1 cellular context compared by ENCODE assay signal in the genomic region with DNA sequence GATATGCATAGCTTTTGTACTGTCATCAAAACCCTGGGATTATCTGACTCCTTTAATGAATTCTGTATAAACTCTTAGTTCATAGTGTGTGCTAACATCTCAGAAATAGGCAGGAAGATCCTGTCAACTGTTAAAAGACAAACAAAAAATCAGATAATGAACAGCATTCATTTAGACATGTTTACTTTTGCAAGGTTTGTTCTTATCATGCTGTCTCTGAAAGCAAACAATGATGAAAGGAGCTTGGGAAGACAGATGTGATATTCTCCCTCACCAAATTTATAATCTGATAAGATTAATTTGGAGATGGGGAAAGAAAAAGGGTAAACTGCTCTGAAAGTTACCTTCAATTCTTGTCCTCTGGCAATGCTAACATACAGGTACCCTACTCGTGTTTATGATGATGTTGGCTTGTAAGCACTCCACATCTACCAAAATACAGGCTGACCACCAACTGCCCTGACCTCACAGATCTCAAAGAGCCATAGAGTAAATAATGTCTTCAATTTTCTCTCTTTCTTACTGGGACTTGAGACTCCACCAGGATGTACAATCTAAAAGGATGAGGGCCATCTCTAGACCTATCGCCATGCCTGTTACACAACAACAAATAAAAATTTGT.
TF ChIP-seq lines count a peak whose summit lies in the region.

No MANE protein-coding gene starts in this region.

TF ChIP-seq in HepG2, 621 proteins besides CTCF, POLR2A, EP300 and RAD21 (continued from another document and continues in another):
- TF ChIP-seq, protein P1, sequence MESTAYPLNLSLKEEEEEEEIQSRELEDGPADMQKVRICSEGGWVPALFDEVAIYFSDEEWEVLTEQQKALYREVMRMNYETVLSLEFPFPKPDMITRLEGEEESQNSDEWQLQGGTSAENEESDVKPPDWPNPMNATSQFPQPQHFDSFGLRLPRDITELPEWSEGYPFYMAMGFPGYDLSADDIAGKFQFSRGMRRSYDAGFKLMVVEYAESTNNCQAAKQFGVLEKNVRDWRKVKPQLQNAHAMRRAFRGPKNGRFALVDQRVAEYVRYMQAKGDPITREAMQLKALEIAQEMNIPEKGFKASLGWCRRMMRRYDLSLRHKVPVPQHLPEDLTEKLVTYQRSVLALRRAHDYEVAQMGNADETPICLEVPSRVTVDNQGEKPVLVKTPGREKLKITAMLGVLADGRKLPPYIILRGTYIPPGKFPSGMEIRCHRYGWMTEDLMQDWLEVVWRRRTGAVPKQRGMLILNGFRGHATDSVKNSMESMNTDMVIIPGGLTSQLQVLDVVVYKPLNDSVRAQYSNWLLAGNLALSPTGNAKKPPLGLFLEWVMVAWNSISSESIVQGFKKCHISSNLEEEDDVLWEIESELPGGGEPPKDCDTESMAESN (CRISPR knock-in tag; conservative IDR thresholded peaks at IDR 0.05): no peak
- TF ChIP-seq PRPF4 (IDR thresholded peaks at IDR 0.05; ENCODE audit: low read depth, low read length, poor library complexity, severe bottlenecking) (no peak), ZNF672 (CRISPR knock-in tag; IDR thresholded peaks at IDR 0.05) (no peak), ZSCAN29 (CRISPR knock-in tag; conservative IDR thresholded peaks at IDR 0.05) (no peak), NFIB (CRISPR knock-in tag; IDR thresholded peaks at IDR 0.05; ENCODE audit: borderline replicate concordance) (no peak), JUN (CRISPR knock-in tag; IDR thresholded peaks at IDR 0.05) (no peak), ZNF652 (CRISPR knock-in tag; IDR thresholded peaks at IDR 0.05; ENCODE audit: borderline replicate concordance, low read depth) (no peak), ZZZ3 (CRISPR knock-in tag; IDR thresholded peaks at IDR 0.05; ENCODE audit: borderline replicate concordance) (no peak), MLLT10 (CRISPR knock-in tag; IDR thresholded peaks at IDR 0.05) (no peak), ZNF570 (CRISPR knock-in tag; IDR thresholded peaks at IDR 0.05; ENCODE audit: borderline replicate concordance) (no peak), GATAD2A (CRISPR knock-in tag; IDR thresholded peaks at IDR 0.05) (peak; percentile 91), TCF12 (IDR thresholded peaks at IDR 0.05) (no peak), TCF12 (CRISPR knock-in tag; IDR thresholded peaks at IDR 0.05) (no peak), CREM (IDR thresholded peaks at IDR 0.05) (peak; percentile 58; the same call in 1 of the 2 replicates), CREM (CRISPR knock-in tag; IDR thresholded peaks at IDR 0.05) (no peak), SYNCRIP (IDR thresholded peaks at IDR 0.05; ENCODE audit: insufficient read depth, low read depth, low read length) (no peak), SIN3A (IDR thresholded peaks at IDR 0.05; ENCODE audit: borderline replicate concordance, low read depth, low read length) (no peak), BCL6 (CRISPR knock-in tag; IDR thresholded peaks at IDR 0.05) (peak; percentile 69), ZNF343 (CRISPR knock-in tag; IDR thresholded peaks at IDR 0.05) (no peak), RBM22 (optimal IDR thresholded peaks at IDR 0.05; ENCODE audit: low read length) (no peak), ZNF773 (CRISPR knock-in tag; IDR thresholded peaks at IDR 0.05; ENCODE audit: borderline replicate concordance) (no peak), TMF1 (CRISPR knock-in tag; IDR thresholded peaks at IDR 0.05; ENCODE audit: low read depth) (no peak), HNF4A (CRISPR knock-in tag; IDR thresholded peaks at IDR 0.05) (peak; percentile 24; the same call in 1 of the 2 replicates), GLI4 (CRISPR knock-in tag; IDR thresholded peaks at IDR 0.05; ENCODE audit: borderline replicate concordance) (no peak), MTA1 (CRISPR knock-in tag; IDR thresholded peaks at IDR 0.05; ENCODE audit: borderline replicate concordance) (no peak), PITX1 (CRISPR knock-in tag; IDR thresholded peaks at IDR 0.05) (no peak), DNMT3B (CRISPR knock-in tag; conservative IDR thresholded peaks at IDR 0.05) (no peak), ZNF136 (CRISPR knock-in tag; IDR thresholded peaks at IDR 0.05; ENCODE audit: low read depth) (no peak), ZNF143 (CRISPR knock-in tag; IDR thresholded peaks at IDR 0.05) (no peak), SMAD9 (CRISPR knock-in tag; IDR thresholded peaks at IDR 0.05) (no peak), TCF7 (IDR thresholded peaks at IDR 0.05; ENCODE audit: low read depth) (peak; percentile 88), GATA4 (IDR thresholded peaks at IDR 0.05; ENCODE audit: borderline replicate concordance, low read depth) (peak; percentile 95), ZNF207 (IDR thresholded peaks at IDR 0.05; ENCODE audit: borderline replicate concordance) (no peak), ZNF446 (CRISPR knock-in tag; IDR thresholded peaks at IDR 0.05) (no peak), KDM5A (IDR thresholded peaks at IDR 0.05; ENCODE audit: borderline replicate concordance, low read length) (no peak), ZNF543 (CRISPR knock-in tag; IDR thresholded peaks at IDR 0.05) (no peak), KLF11 (CRISPR knock-in tag; IDR thresholded peaks at IDR 0.05) (no peak), ZNF605 (CRISPR knock-in tag; IDR thresholded peaks at IDR 0.05) (no peak), HES4 (CRISPR knock-in tag; IDR thresholded peaks at IDR 0.05; ENCODE audit: borderline replicate concordance) (no peak), IKZF4 (CRISPR knock-in tag; IDR thresholded peaks at IDR 0.05; ENCODE audit: borderline replicate concordance, low read depth, not compliant biosample characterization) (no peak)
- TF ChIP-seq, protein P2, sequence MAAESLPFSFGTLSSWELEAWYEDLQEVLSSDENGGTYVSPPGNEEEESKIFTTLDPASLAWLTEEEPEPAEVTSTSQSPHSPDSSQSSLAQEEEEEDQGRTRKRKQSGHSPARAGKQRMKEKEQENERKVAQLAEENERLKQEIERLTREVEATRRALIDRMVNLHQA (CRISPR knock-in tag; IDR thresholded peaks at IDR 0.05): no peak
- TF ChIP-seq, protein P3, sequence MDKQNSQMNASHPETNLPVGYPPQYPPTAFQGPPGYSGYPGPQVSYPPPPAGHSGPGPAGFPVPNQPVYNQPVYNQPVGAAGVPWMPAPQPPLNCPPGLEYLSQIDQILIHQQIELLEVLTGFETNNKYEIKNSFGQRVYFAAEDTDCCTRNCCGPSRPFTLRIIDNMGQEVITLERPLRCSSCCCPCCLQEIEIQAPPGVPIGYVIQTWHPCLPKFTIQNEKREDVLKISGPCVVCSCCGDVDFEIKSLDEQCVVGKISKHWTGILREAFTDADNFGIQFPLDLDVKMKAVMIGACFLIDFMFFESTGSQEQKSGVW (CRISPR knock-in tag; IDR thresholded peaks at IDR 0.05; ENCODE audit: borderline replicate concordance): no peak
- TF ChIP-seq, protein P4, sequence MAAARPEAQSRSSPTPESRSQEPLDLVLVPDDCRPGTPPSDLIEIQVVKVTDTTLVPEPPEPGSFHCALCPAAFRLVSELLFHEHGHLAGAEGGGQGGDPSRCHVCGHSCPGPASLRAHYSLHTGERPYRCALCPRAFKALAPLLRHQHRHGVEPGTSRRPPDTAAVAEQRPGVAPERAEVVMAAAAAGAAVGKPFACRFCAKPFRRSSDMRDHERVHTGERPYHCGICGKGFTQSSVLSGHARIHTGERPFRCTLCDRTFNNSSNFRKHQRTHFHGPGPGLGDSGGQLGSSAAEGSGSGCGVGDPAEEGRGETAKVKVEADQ (CRISPR knock-in tag; IDR thresholded peaks at IDR 0.05; ENCODE audit: borderline replicate concordance): no peak
- TF ChIP-seq, protein P5, sequence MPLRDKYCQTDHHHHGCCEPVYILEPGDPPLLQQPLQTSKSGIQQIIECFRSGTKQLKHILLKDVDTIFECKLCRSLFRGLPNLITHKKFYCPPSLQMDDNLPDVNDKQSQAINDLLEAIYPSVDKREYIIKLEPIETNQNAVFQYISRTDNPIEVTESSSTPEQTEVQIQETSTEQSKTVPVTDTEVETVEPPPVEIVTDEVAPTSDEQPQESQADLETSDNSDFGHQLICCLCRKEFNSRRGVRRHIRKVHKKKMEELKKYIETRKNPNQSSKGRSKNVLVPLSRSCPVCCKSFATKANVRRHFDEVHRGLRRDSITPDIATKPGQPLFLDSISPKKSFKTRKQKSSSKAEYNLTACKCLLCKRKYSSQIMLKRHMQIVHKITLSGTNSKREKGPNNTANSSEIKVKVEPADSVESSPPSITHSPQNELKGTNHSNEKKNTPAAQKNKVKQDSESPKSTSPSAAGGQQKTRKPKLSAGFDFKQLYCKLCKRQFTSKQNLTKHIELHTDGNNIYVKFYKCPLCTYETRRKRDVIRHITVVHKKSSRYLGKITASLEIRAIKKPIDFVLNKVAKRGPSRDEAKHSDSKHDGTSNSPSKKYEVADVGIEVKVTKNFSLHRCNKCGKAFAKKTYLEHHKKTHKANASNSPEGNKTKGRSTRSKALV (CRISPR knock-in tag; IDR thresholded peaks at IDR 0.05): 0 out of 2 replicates have a peak, but pooled peaks have one; percentile 48
- TF ChIP-seq, protein P6, sequence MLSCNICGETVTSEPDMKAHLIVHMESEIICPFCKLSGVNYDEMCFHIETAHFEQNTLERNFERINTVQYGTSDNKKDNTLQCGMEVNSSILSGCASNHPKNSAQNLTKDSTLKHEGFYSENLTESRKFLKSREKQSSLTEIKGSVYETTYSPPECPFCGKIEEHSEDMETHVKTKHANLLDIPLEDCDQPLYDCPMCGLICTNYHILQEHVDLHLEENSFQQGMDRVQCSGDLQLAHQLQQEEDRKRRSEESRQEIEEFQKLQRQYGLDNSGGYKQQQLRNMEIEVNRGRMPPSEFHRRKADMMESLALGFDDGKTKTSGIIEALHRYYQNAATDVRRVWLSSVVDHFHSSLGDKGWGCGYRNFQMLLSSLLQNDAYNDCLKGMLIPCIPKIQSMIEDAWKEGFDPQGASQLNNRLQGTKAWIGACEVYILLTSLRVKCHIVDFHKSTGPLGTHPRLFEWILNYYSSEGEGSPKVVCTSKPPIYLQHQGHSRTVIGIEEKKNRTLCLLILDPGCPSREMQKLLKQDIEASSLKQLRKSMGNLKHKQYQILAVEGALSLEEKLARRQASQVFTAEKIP (CRISPR knock-in tag; IDR thresholded peaks at IDR 0.05; ENCODE audit: borderline replicate concordance): no peak
- TF ChIP-seq, protein P7, sequence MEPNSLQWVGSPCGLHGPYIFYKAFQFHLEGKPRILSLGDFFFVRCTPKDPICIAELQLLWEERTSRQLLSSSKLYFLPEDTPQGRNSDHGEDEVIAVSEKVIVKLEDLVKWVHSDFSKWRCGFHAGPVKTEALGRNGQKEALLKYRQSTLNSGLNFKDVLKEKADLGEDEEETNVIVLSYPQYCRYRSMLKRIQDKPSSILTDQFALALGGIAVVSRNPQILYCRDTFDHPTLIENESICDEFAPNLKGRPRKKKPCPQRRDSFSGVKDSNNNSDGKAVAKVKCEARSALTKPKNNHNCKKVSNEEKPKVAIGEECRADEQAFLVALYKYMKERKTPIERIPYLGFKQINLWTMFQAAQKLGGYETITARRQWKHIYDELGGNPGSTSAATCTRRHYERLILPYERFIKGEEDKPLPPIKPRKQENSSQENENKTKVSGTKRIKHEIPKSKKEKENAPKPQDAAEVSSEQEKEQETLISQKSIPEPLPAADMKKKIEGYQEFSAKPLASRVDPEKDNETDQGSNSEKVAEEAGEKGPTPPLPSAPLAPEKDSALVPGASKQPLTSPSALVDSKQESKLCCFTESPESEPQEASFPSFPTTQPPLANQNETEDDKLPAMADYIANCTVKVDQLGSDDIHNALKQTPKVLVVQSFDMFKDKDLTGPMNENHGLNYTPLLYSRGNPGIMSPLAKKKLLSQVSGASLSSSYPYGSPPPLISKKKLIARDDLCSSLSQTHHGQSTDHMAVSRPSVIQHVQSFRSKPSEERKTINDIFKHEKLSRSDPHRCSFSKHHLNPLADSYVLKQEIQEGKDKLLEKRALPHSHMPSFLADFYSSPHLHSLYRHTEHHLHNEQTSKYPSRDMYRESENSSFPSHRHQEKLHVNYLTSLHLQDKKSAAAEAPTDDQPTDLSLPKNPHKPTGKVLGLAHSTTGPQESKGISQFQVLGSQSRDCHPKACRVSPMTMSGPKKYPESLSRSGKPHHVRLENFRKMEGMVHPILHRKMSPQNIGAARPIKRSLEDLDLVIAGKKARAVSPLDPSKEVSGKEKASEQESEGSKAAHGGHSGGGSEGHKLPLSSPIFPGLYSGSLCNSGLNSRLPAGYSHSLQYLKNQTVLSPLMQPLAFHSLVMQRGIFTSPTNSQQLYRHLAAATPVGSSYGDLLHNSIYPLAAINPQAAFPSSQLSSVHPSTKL (CRISPR knock-in tag; IDR thresholded peaks at IDR 0.05): peak; percentile 95
- TF ChIP-seq, protein P8, sequence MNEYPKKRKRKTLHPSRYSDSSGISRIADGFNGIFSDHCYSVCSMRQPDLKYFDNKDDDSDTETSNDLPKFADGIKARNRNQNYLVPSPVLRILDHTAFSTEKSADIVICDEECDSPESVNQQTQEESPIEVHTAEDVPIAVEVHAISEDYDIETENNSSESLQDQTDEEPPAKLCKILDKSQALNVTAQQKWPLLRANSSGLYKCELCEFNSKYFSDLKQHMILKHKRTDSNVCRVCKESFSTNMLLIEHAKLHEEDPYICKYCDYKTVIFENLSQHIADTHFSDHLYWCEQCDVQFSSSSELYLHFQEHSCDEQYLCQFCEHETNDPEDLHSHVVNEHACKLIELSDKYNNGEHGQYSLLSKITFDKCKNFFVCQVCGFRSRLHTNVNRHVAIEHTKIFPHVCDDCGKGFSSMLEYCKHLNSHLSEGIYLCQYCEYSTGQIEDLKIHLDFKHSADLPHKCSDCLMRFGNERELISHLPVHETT (CRISPR knock-in tag; conservative IDR thresholded peaks at IDR 0.05): no peak
- TF ChIP-seq, protein P9, sequence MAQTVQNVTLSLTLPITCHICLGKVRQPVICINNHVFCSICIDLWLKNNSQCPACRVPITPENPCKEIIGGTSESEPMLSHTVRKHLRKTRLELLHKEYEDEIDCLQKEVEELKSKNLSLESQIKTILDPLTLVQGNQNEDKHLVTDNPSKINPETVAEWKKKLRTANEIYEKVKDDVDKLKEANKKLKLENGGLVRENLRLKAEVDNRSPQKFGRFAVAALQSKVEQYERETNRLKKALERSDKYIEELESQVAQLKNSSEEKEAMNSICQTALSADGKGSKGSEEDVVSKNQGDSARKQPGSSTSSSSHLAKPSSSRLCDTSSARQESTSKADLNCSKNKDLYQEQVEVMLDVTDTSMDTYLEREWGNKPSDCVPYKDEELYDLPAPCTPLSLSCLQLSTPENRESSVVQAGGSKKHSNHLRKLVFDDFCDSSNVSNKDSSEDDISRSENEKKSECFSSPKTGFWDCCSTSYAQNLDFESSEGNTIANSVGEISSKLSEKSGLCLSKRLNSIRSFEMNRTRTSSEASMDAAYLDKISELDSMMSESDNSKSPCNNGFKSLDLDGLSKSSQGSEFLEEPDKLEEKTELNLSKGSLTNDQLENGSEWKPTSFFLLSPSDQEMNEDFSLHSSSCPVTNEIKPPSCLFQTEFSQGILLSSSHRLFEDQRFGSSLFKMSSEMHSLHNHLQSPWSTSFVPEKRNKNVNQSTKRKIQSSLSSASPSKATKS (CRISPR knock-in tag; IDR thresholded peaks at IDR 0.05): no peak
- TF ChIP-seq, protein P10, sequence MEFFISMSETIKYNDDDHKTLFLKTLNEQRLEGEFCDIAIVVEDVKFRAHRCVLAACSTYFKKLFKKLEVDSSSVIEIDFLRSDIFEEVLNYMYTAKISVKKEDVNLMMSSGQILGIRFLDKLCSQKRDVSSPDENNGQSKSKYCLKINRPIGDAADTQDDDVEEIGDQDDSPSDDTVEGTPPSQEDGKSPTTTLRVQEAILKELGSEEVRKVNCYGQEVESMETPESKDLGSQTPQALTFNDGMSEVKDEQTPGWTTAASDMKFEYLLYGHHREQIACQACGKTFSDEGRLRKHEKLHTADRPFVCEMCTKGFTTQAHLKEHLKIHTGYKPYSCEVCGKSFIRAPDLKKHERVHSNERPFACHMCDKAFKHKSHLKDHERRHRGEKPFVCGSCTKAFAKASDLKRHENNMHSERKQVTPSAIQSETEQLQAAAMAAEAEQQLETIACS (CRISPR knock-in tag; IDR thresholded peaks at IDR 0.05): no peak
